In the genomic region with DNA sequence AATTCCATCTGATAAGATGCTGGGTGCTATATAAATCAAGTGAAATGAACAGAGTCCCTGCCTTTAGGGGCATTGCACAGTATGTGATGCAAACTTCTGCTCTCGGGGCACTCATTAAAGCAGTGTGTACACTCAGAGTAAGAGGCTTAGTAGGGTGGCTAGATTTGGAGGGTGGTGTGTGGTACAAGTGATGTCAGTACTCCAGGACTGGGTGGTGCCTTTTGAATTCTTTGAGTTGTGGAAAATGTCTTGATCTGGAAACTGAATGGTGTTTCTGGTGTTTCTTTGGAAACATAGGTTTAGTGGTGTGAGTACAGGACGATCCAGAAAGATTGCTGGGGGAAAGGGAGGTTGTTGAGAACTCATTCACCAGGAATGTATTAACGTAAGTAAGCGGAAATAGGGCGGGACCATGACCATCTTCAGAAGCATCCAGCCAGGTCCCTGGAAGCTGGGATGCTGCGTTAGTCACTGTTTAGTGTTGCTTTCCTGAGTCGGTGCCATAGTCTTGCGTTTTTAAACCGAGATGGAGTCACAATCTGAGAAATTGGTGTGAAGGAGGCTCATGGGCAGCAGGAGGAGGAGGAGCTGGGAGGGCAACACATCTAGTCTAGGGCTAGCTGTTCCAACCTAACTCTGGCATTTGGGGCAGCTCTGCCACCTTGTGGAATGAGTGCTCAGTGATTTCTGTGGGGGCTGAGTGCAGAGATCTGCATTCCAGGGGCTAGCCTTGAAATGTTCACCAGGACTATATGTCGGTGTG, we compare ENCODE assay signal across 8 cellular contexts.
DNase-seq lines count a peak whose midpoint lies in the region; ATAC-seq and TF ChIP-seq lines count a peak whose summit lies in the region.

No MANE protein-coding gene starts in this region.

- peaks cover 22% of the 10 kb centered on the region for H3K4me1 Mint-ChIP-seq in CD14-positive monocyte
- H3K4me1 Mint-ChIP-seq in activated T-cell treated with anti-CD3 and anti-CD28 coated beads, Interleukin-2, amount 50 U/mL, for 4 hours (ENCODE audit: low read depth) = peaks cover 11% of the 10 kb centered on the region
- H3K4me1 Mint-ChIP-seq in natural killer cell = peaks cover 7 to 19% of the 10 kb centered on the region in 2 donors
- H3K4me1 Mint-ChIP-seq in stimulated activated memory B cell treated with anti-CD40 and anti-IgM and Interleukin-4, amounts not matched to agents 10 μg/mL and 1 μg/mL and 100 μg/mL, for 72 hours = peaks cover 7% of the 10 kb centered on the region

- H3K4me3 ChIP-seq in HFF-Myc (replicated peaks; ENCODE audit: low read depth, low read length) (peak overlapping the region; percentile 9), PC-3 (ENCODE audit: low read length) (peak overlapping the region; percentile 39; the same call in 1 of the 2 replicates), esophagus squamous epithelium (peak overlapping the region in 2 of 4 donors; percentile 2 to 25)

- H3K36me3 Mint-ChIP-seq in CD14-positive monocyte (peaks cover 19 to 36% of the 10 kb centered on the region in 2 donors), natural killer cell (no peaks in the 10 kb centered on the region)
- H3K36me3 Mint-ChIP-seq in activated T-cell treated with anti-CD3 and anti-CD28 coated beads, Interleukin-2, amount 50 U/mL, for 4 hours (ENCODE audit: insufficient read depth) = peaks cover 10% of the 10 kb centered on the region
- H3K36me3 Mint-ChIP-seq in stimulated activated memory B cell treated with anti-CD40 and anti-IgM and Interleukin-4, amounts not matched to agents 10 μg/mL and 1 μg/mL and 100 μg/mL, for 72 hours = peaks cover 10% of the 10 kb centered on the region

- no peaks in the 10 kb centered on the region for H3K9me3 ChIP-seq in PC-3 (ENCODE audit: low read length)
- no peaks in the 10 kb centered on the region for H3K9me3 ChIP-seq in esophagus squamous epithelium

- H3K36me3 ChIP-seq in PC-3 (ENCODE audit: low read depth, low read length) (no peaks in the 10 kb centered on the region), esophagus squamous epithelium (peaks cover 0 to 19% (median 0%) of the 10 kb centered on the region in 3 donors)

- TF ChIP-seq CTCF in CD14-positive monocyte (IDR thresholded peaks at IDR 0.05) (peak; percentile 41), HFF-Myc (IDR thresholded peaks at IDR 0.05; ENCODE audit: low read depth, low read length, missing control alignments) (peak; percentile 71), PC-3 (conservative IDR thresholded peaks at IDR 0.05; ENCODE audit: low read depth, low read length) (peak; percentile 92), esophagus squamous epithelium (IDR thresholded peaks at IDR 0.05) (peak; percentile 36 to 75 (median 70)), natural killer cell (IDR thresholded peaks at IDR 0.05) (peak; percentile 60)

- H3K27ac Mint-ChIP-seq in CD14-positive monocyte = peak overlapping the region in 3 of 7 donors; percentile 0 to 55 (median 46)
- peak overlapping the region; percentile 17 to 51 for H3K27ac Mint-ChIP-seq in natural killer cell
- H3K27ac Mint-ChIP-seq in stimulated activated memory B cell treated with anti-CD40 and anti-IgM and Interleukin-4, amounts not matched to agents 10 μg/mL and 1 μg/mL and 100 μg/mL, for 72 hours = peak overlapping the region; percentile 40

- H3K9me2 ChIP-seq in PC-3 (replicated peaks; ENCODE audit: low read length) = no peaks in the 10 kb centered on the region

- no peaks in the 10 kb centered on the region for H3K27me3 ChIP-seq in PC-3 (ENCODE audit: low read length)
- H3K27me3 ChIP-seq in esophagus squamous epithelium = no peaks in the 10 kb centered on the region

- no TSS peak for BruUV-seq in PC-3 (replicated peaks; lab: Mats Ljungman, UMichigan)

- H3K4me3 Mint-ChIP-seq in CD14-positive monocyte = no peak overlapping the region
- no peak overlapping the region for H3K4me3 Mint-ChIP-seq in activated T-cell treated with anti-CD3 and anti-CD28 coated beads, Interleukin-2, amount 50 U/mL, for 4 hours
- H3K4me3 Mint-ChIP-seq in natural killer cell = no peak overlapping the region
- H3K4me3 Mint-ChIP-seq in stimulated activated memory B cell treated with anti-CD40 and anti-IgM and Interleukin-4, amounts not matched to agents 10 μg/mL and 1 μg/mL and 100 μg/mL, for 72 hours = no peak overlapping the region

- H3K27me3 Mint-ChIP-seq in CD14-positive monocyte (ENCODE audit: low read depth in 3 of 3) (peaks cover 0 to 1% (median 0%) of the 10 kb centered on the region in 3 donors), natural killer cell (ENCODE audit: low read depth in 2 of 2) (no peaks in the 10 kb centered on the region)
- no peaks in the 10 kb centered on the region for H3K27me3 Mint-ChIP-seq in activated T-cell treated with anti-CD3 and anti-CD28 coated beads, Interleukin-2, amount 50 U/mL, for 4 hours (ENCODE audit: low read depth)
- H3K27me3 Mint-ChIP-seq in stimulated activated memory B cell treated with anti-CD40 and anti-IgM and Interleukin-4, amounts not matched to agents 10 μg/mL and 1 μg/mL and 100 μg/mL, for 72 hours = no peaks in the 10 kb centered on the region

- ATAC-seq in PC-3 (peak; percentile 86), natural killer cell (peak; percentile 76 to 97 (median 94)), GM19395 (IDR thresholded peaks at IDR 0.05; ENCODE audit: unreplicated experiment) (no peak)
- peak; percentile 86 to 92 for ATAC-seq in activated T-cell treated with anti-CD3 and anti-CD28 coated beads, Interleukin-2, amount 50 U/mL, for 4 hours
- peak; percentile 86 for ATAC-seq in stimulated activated memory B cell treated with anti-CD40 and anti-IgM and Interleukin-4, amounts not matched to agents 10 μg/mL and 1 μg/mL and 100 μg/mL, for 72 hours

- H3K27ac ChIP-seq in PC-3 (ENCODE audit: low read length) (peak overlapping the region; percentile 97), esophagus squamous epithelium (peak overlapping the region; percentile 58 to 94 (median 84))

- no peaks in the 10 kb centered on the region for H3K79me2 ChIP-seq in PC-3 (ENCODE audit: low read length)

- H3K9me3 Mint-ChIP-seq in CD14-positive monocyte = no peaks in the 10 kb centered on the region
- H3K9me3 Mint-ChIP-seq in activated T-cell treated with anti-CD3 and anti-CD28 coated beads, Interleukin-2, amount 50 U/mL, for 4 hours = no peaks in the 10 kb centered on the region
- H3K9me3 Mint-ChIP-seq in natural killer cell = no peaks in the 10 kb centered on the region
- no peaks in the 10 kb centered on the region for H3K9me3 Mint-ChIP-seq in stimulated activated memory B cell treated with anti-CD40 and anti-IgM and Interleukin-4, amounts not matched to agents 10 μg/mL and 1 μg/mL and 100 μg/mL, for 72 hours

- TF ChIP-seq POLR2A in esophagus squamous epithelium (IDR thresholded peaks at IDR 0.05) = no peak

- DNase-seq in CD14-positive monocyte (ENCODE audit: low spot score) (no peak), HFF-Myc (ENCODE audit: extremely low read depth, low read depth) (peak; percentile 96), PC-3 (peak; percentile 99), esophagus squamous epithelium (lab: John Stamatoyannopoulos, UW) (no peak), natural killer cell (peak; percentile 38)
- peak; percentile 39 for DNase-seq in activated T-cell treated with anti-CD3 and anti-CD28 coated beads, Interleukin-2, amount 50 U/mL, for 4 hours

- H3K9ac ChIP-seq in PC-3 (ENCODE audit: low read length) = peak overlapping the region; percentile 79

- intact Hi-C loops in CD14-positive monocyte (cut with micrococcal nuclease) = no loop called here
- intact Hi-C loops in PC-3 (cut with micrococcal nuclease) = loop anchor here (1.0 to 5.0 kb wide), 4 partner anchors 9 to 142 kb away; partner anchors contain the start of gene RBM39
- intact Hi-C loops in esophagus squamous epithelium (cut with DNase I) = no loop called here
- intact Hi-C loops in natural killer cell (cut with micrococcal nuclease) = loop anchor here (5.0 to 10.0 kb wide), 3 partner anchors 179 to 422 kb away; no protein-coding TSS in a partner anchor

- no peaks in the 10 kb centered on the region for H4K20me1 ChIP-seq in PC-3 (ENCODE audit: low read length)

- 32 to 35% methylated on average over 7 to 10 of the region's 10 CpGs for WGBS in esophagus squamous epithelium, 2 donors

- H3K4me2 ChIP-seq in PC-3 (ENCODE audit: low read length) = peak overlapping the region; percentile 74

- CTCF ChIA-PET in PC-3 (lab: Charles Lee) = interaction anchor here (0.5 to 1.5 kb wide), 8 partner anchors 8 to 145 kb away, joined by 3 to 10 read pairs (median 4); partner anchors contain the start of gene RBM39

- POLR2A ChIA-PET in PC-3 (lab: Charles Lee; ENCODE audit: unreplicated experiment) = interaction anchor here (0.6 to 2.9 kb wide), 8 partner anchors 8 to 685 kb away, joined by 3 to 61 read pairs (median 4); partner anchors contain the start of gene RBM39

- H3F3A ChIP-seq in PC-3 (ENCODE audit: low read length, unreplicated experiment) = peaks cover 9% of the 10 kb centered on the region

- peaks cover 41% of the 10 kb centered on the region for H3K4me1 ChIP-seq in PC-3 (ENCODE audit: insufficient read depth, low read length)
- H3K4me1 ChIP-seq in esophagus squamous epithelium = peaks cover 0 to 22% (median 5%) of the 10 kb centered on the region in 3 donors

- no peak overlapping the region for H2AFZ ChIP-seq in PC-3 (ENCODE audit: low read length)

Comparison
In these comparisons a context has a peak if more than half of its experiments do, and no peak if none do; other contexts are left out.
1. DNase-seq: peak in HFF-Myc (single experiment), PC-3 (single experiment), activated T-cell treated with anti-CD3 and anti-CD28 coated beads, Interleukin-2, amount 50 U/mL, for 4 hours (single experiment) and natural killer cell (single experiment); none in CD14-positive monocyte (single experiment) and esophagus squamous epithelium (single experiment).
2. CTCF ChIP-seq: peak in every context shown above with its lines; median percentile 92 in PC-3; 71 in HFF-Myc; 70 in esophagus squamous epithelium; 60 in natural killer cell; 41 in CD14-positive monocyte.
3. intact Hi-C loops: an anchor here in PC-3 (1.0 to 5.0 kb wide) and natural killer cell (5.0 to 10.0 kb wide); none called in CD14-positive monocyte and esophagus squamous epithelium.